In genomic region chrY:8564421-8564820, GRCh38 we compare ENCODE assay signal across 28 cellular contexts.
"Had no signal": no experiment of that assay in that cellular context is flagged by ENCODE, and none has a peak within 500 bp of the region (broad histone marks: within the 10 kb centered on the region; RNA-seq: fewer than 3 reads in every experiment).

No MANE protein-coding gene starts in this region.

- ATAC-seq: natural killer cell; psoas muscle; right cardiac atrium; right lobe of liver; stimulated activated effector memory CD8-positive, alpha-beta T cell treated with anti-CD3 and anti-CD28 coated beads, Interleukin-12 subunit alpha, Interleukin-12 subunit beta, amount 100 ng/mL, for 72 hours; stimulated activated naive B cell treated with anti-CD40 and anti-IgM and Interleukin-4, amounts not matched to agents 10 μg/mL and 1 μg/mL and 100 μg/mL, for 72 hours had no signal

- H3K27me3 ChIP-seq: neural progenitor cell, ovary, right lobe of liver, sigmoid colon, stomach, thyroid gland, tibial nerve, upper lobe of left lung, vagina had no signal

- H3K4me3 ChIP-seq: neural progenitor cell, ovary, psoas muscle, right lobe of liver, sigmoid colon, stomach, thoracic aorta, thyroid gland, tibial nerve, upper lobe of left lung, vagina had no signal

- H3K27ac Mint-ChIP-seq: natural killer cell; nephron; neural progenitor cell; progenitor cell of endocrine pancreas; stimulated activated effector memory CD8-positive, alpha-beta T cell treated with anti-CD3 and anti-CD28 coated beads, Interleukin-12 subunit alpha, Interleukin-12 subunit beta, amount 100 ng/mL, for 72 hours; stimulated activated naive B cell treated with anti-CD40 and anti-IgM and Interleukin-4, amounts not matched to agents 10 μg/mL and 1 μg/mL and 100 μg/mL, for 72 hours; stimulated activated naive CD8-positive, alpha-beta T cell treated with anti-CD3 and anti-CD28 coated beads, Interleukin-15, Interleukin-2, amounts not matched to agents 100 ng/mL and 50 ng/mL, for 24 hours had no signal

- H3K9me3 Mint-ChIP-seq: natural killer cell; nephron; neural progenitor cell; stimulated activated effector memory CD8-positive, alpha-beta T cell treated with anti-CD3 and anti-CD28 coated beads, Interleukin-12 subunit alpha, Interleukin-12 subunit beta, amount 100 ng/mL, for 72 hours; stimulated activated naive B cell treated with anti-CD40 and anti-IgM and Interleukin-4, amounts not matched to agents 10 μg/mL and 1 μg/mL and 100 μg/mL, for 72 hours; stimulated activated naive CD8-positive, alpha-beta T cell treated with anti-CD3 and anti-CD28 coated beads, Interleukin-15, Interleukin-2, amounts not matched to agents 100 ng/mL and 50 ng/mL, for 24 hours had no signal

- H3K4me3 Mint-ChIP-seq: natural killer cell; nephron; neural progenitor cell; stimulated activated effector memory CD8-positive, alpha-beta T cell treated with anti-CD3 and anti-CD28 coated beads, Interleukin-12 subunit alpha, Interleukin-12 subunit beta, amount 100 ng/mL, for 72 hours; stimulated activated naive B cell treated with anti-CD40 and anti-IgM and Interleukin-4, amounts not matched to agents 10 μg/mL and 1 μg/mL and 100 μg/mL, for 72 hours; stimulated activated naive CD8-positive, alpha-beta T cell treated with anti-CD3 and anti-CD28 coated beads, Interleukin-15, Interleukin-2, amounts not matched to agents 100 ng/mL and 50 ng/mL, for 24 hours had no signal

- H3K36me3 Mint-ChIP-seq: natural killer cell; neural progenitor cell; stimulated activated effector memory CD8-positive, alpha-beta T cell treated with anti-CD3 and anti-CD28 coated beads, Interleukin-12 subunit alpha, Interleukin-12 subunit beta, amount 100 ng/mL, for 72 hours; stimulated activated naive B cell treated with anti-CD40 and anti-IgM and Interleukin-4, amounts not matched to agents 10 μg/mL and 1 μg/mL and 100 μg/mL, for 72 hours had no signal

- DNase-seq: natural killer cell; occipital lobe; ovary; posterior cingulate gyrus; psoas muscle; right cardiac atrium; right lobe of liver; sigmoid colon; small intestine; stimulated activated CD4-positive, alpha-beta T cell treated with anti-CD3 and anti-CD28 coated beads, Interleukin-15, amount 100 ng/mL, for 24 hours; stimulated activated CD4-positive, alpha-beta T cell treated with anti-CD3 and anti-CD28 coated beads, Interleukin-2, amount 100 ng/mL, for 24 hours; stimulated activated CD4-positive, alpha-beta T cell treated with anti-CD3 and anti-CD28 coated beads, Interleukin-2, amount 100 ng/mL, for 48 hours; stimulated activated CD4-positive, alpha-beta T cell treated with anti-CD3 and anti-CD28 coated beads, Interleukin-4, amount 100 ng/mL, for 24 hours; stimulated activated naive B cell treated with anti-CD40 and anti-IgM and Interleukin-4, amounts not matched to agents 10 μg/mL and 1 μg/mL and 100 μg/mL, for 72 hours; stimulated activated naive CD4-positive, alpha-beta T cell treated with Interleukin-2 at 50 U/mL for 16 hours; stomach; thyroid gland; trophoblast cell; upper lobe of left lung had no signal

- H3K4me1 Mint-ChIP-seq: natural killer cell; nephron; neural progenitor cell; stimulated activated effector memory CD8-positive, alpha-beta T cell treated with anti-CD3 and anti-CD28 coated beads, Interleukin-12 subunit alpha, Interleukin-12 subunit beta, amount 100 ng/mL, for 72 hours; stimulated activated naive B cell treated with anti-CD40 and anti-IgM and Interleukin-4, amounts not matched to agents 10 μg/mL and 1 μg/mL and 100 μg/mL, for 72 hours had no signal

- H3K27me3 Mint-ChIP-seq: progenitor cell of endocrine pancreas; stimulated activated naive B cell treated with anti-CD40 and anti-IgM and Interleukin-4, amounts not matched to agents 10 μg/mL and 1 μg/mL and 100 μg/mL, for 72 hours; stimulated activated naive CD8-positive, alpha-beta T cell treated with anti-CD3 and anti-CD28 coated beads, Interleukin-15, Interleukin-2, amounts not matched to agents 100 ng/mL and 50 ng/mL, for 24 hours had no signal

- H3K9me3 ChIP-seq: ovary, psoas muscle, right lobe of liver, sigmoid colon, stomach, thoracic aorta, thyroid gland, tibial nerve, upper lobe of left lung, vagina had no signal

- H3K27ac ChIP-seq: neural progenitor cell, ovary, parathyroid adenoma, psoas muscle, right lobe of liver, sigmoid colon, stomach, thoracic aorta, thyroid gland, tibial nerve, upper lobe of left lung, vagina had no signal

- H3K36me3 ChIP-seq: neural progenitor cell, ovary, right lobe of liver, sigmoid colon, stomach, thoracic aorta, thyroid gland, tibial nerve, upper lobe of left lung, vagina had no signal

- H3K4me1 ChIP-seq: neural progenitor cell, parathyroid adenoma, psoas muscle, right lobe of liver, sigmoid colon, stomach, thyroid gland, tibial nerve, upper lobe of left lung, vagina had no signal
